ENCODE assay signal across 12 cellular contexts in genomic region chr3:197308591-197308990, GRCh38. TPM values are rescaled to one million over a fixed set of nuclear protein-coding genes. Genes with fewer than 3 reads are reported as not detected.
DNase-seq lines count a peak whose midpoint lies in the region; ATAC-seq, FAIRE-seq and TF ChIP-seq lines count a peak whose summit lies in the region.
"Had no signal": no experiment of that assay in that cellular context is flagged by ENCODE, and none has a peak within 500 bp of the region (broad histone marks: within the 10 kb centered on the region; RNA-seq: fewer than 3 reads in every experiment).

No MANE protein-coding gene starts in this region.

- H3K27me3 Mint-ChIP-seq in osteocyte (ENCODE audit: unreplicated experiment) (no peaks in the 10 kb centered on the region), endothelial cell (ENCODE audit: unreplicated experiment) (peaks cover 2% of the 10 kb centered on the region)

- H2AFZ ChIP-seq in PC-9 (peak overlapping the region; percentile 19; the same call in 1 of the 2 replicates), H1 (ENCODE audit: low read length) (peak overlapping the region; percentile 41; the same call in 1 of the 2 replicates)

- no peak overlapping the region for H4K8ac ChIP-seq in H1 (ENCODE audit: extremely low read depth, insufficient read depth, low read length)

- no peaks in the 10 kb centered on the region for H3K36me3 ChIP-seq in PC-9 (ENCODE audit: low read depth)
- no peaks in the 10 kb centered on the region for H3K36me3 ChIP-seq in H1 (ENCODE audit: control insufficient read depth in 2 of 4, insufficient read depth in 4 of 4, low read length in 3 of 4)
- H3K36me3 ChIP-seq: ascending aorta, lower lobe of right lung had no signal

- H2BK15ac ChIP-seq in H1 (ENCODE audit: low read length): no peak overlapping the region

- no peak overlapping the region for H3K18ac ChIP-seq in H1 (ENCODE audit: extremely low read depth, low read length)

- H3K14ac ChIP-seq in H1 (ENCODE audit: insufficient read length): no peak overlapping the region

- H3K9ac ChIP-seq in H1 (replicated peaks in 1 of 4; ENCODE audit: extremely low read depth in 1 of 4, low read depth in 3 of 4, low read length in 3 of 4): no peak overlapping the region

- no peak overlapping the region for H4K91ac ChIP-seq in H1 (replicated peaks; ENCODE audit: insufficient read length, low read length)

- no peak overlapping the region for H2BK12ac ChIP-seq in H1 (ENCODE audit: low read depth, low read length)

- H3K27me3 ChIP-seq in PC-9 (ENCODE audit: insufficient read depth, low read depth) (no peaks in the 10 kb centered on the region), H1 (replicated peaks in 1 of 4; ENCODE audit: control insufficient read depth in 3 of 4, extremely low read depth in 1 of 4, insufficient read depth in 3 of 4, low read length in 3 of 4) (no peaks in the 10 kb centered on the region)
- H3K27me3 ChIP-seq: ascending aorta had no signal

- H4K20me1 ChIP-seq in PC-9 (ENCODE audit: insufficient read depth): no peaks in the 10 kb centered on the region
- no peaks in the 10 kb centered on the region for H4K20me1 ChIP-seq in H1 (replicated peaks in 1 of 2; ENCODE audit: control insufficient read depth in 1 of 2, insufficient read depth in 2 of 2, low read length in 2 of 2)

- CTCF ChIA-PET in PC-9 (lab: Charles Lee): no interaction called here
- CTCF ChIA-PET in H1 (lab: Charles Lee; ENCODE audit: partially characterized antibody): no interaction called here

- peak overlapping the region; percentile 9 for H3K4me3 Mint-ChIP-seq in osteocyte (ENCODE audit: unreplicated experiment)
- H3K4me3 Mint-ChIP-seq in endothelial cell (ENCODE audit: unreplicated experiment): no peak overlapping the region
- H3K4me3 Mint-ChIP-seq: T-helper 2 cell treated with Interferon-gamma antibody and Interleukin-4, amounts not matched to agents 5 μg/mL and 100 μg/mL, for 36 hours had no signal

- no peaks in the 10 kb centered on the region for H3K79me1 ChIP-seq in H1 (ENCODE audit: low read depth, low read length)

- H3K27ac ChIP-seq in PC-9 (peak overlapping the region; percentile 88), H1 (ENCODE audit: low read depth, low read length) (no peak overlapping the region)
- H3K27ac ChIP-seq: lower lobe of right lung had no signal

- H3K27ac Mint-ChIP-seq in osteocyte (ENCODE audit: unreplicated experiment): peak overlapping the region; percentile 98
- H3K27ac Mint-ChIP-seq in endothelial cell (ENCODE audit: unreplicated experiment): no peak overlapping the region
- H3K27ac Mint-ChIP-seq: T-helper 2 cell treated with Interferon-gamma antibody and Interleukin-4, amounts not matched to agents 5 μg/mL and 100 μg/mL, for 36 hours had no signal

- no peak overlapping the region for H3K23ac ChIP-seq in H1 (ENCODE audit: insufficient read length)

- H3K4ac ChIP-seq in H1 (replicated peaks; ENCODE audit: insufficient read length, low read depth, low read length): no peak overlapping the region

- TF ChIP-seq EP300 in H1 (IDR thresholded peaks at IDR 0.05; ENCODE audit: borderline replicate concordance in 1 of 2, low read depth in 2 of 2, low read length in 2 of 2): no peak

- H3K36me3 Mint-ChIP-seq in osteocyte (ENCODE audit: unreplicated experiment) (peaks cover 3% of the 10 kb centered on the region), endothelial cell (ENCODE audit: low read depth, unreplicated experiment) (no peaks in the 10 kb centered on the region)

- H3K9me2 ChIP-seq in PC-9 (ENCODE audit: insufficient read depth): no peaks in the 10 kb centered on the region

- FAIRE-seq in H1 (lab: Jason Lieb, UNC): no peak
- FAIRE-seq: D721Med had no signal

- ATAC-seq in GM21717 (IDR thresholded peaks at IDR 0.05; ENCODE audit: unreplicated experiment): no peak
- ATAC-seq: lower lobe of right lung had no signal

- H2BK20ac ChIP-seq in H1 (ENCODE audit: low read length): no peak overlapping the region

- no peak overlapping the region for H3K56ac ChIP-seq in H1 (replicated peaks; ENCODE audit: insufficient read length, low read depth, low read length)

- H3K23me2 ChIP-seq in H1 (ENCODE audit: low read depth, low read length): no peaks in the 10 kb centered on the region

- TF ChIP-seq CTCF in PC-9 (conservative IDR thresholded peaks at IDR 0.05): no peak
- TF ChIP-seq CTCF in H1 (IDR thresholded peaks at IDR 0.05; ENCODE audit: control extremely low read depth in 1 of 3, insufficient read depth in 1 of 3, low read depth in 1 of 3, low read length in 3 of 3): no peak
- TF ChIP-seq CTCF in osteocyte (IDR thresholded peaks at IDR 0.05): no peak
- no peak for TF ChIP-seq CTCF in endothelial cell (IDR thresholded peaks at IDR 0.05; ENCODE audit: unreplicated experiment)
- no peak for TF ChIP-seq CTCF in GM20000 (IDR thresholded peaks at IDR 0.05; ENCODE audit: extremely low read depth, missing control alignments)

- H3K9me3 Mint-ChIP-seq in osteocyte (ENCODE audit: unreplicated experiment) (peaks cover 5% of the 10 kb centered on the region), endothelial cell (ENCODE audit: unreplicated experiment) (no peaks in the 10 kb centered on the region)
- H3K9me3 Mint-ChIP-seq: T-helper 2 cell treated with Interferon-gamma antibody and Interleukin-4, amounts not matched to agents 5 μg/mL and 100 μg/mL, for 36 hours had no signal

- no peak overlapping the region for H4K5ac ChIP-seq in H1 (ENCODE audit: insufficient read length, low read depth, low read length)

- no peak for TF ChIP-seq POLR2A in H1 (IDR thresholded peaks at IDR 0.05; ENCODE audit: control extremely low read depth in 1 of 2, low read depth in 2 of 2, low read length in 2 of 2)

- H3K4me1 ChIP-seq in PC-9 (replicated peaks; ENCODE audit: insufficient read depth) (peaks cover 75% of the 10 kb centered on the region), H1 (replicated peaks in 1 of 4; ENCODE audit: control insufficient read depth in 3 of 4, insufficient read depth in 4 of 4, low read length in 3 of 4) (peaks cover 0 to 7% (median 4%) of the 10 kb centered on the region in 4 experiments; a peak in 4 of 7 replicates)

- no TSS peak for BruUV-seq in PC-9 (replicated peaks; lab: Mats Ljungman, UMichigan)

- H3K4me2 ChIP-seq in PC-9 (peak overlapping the region; percentile 69), H1 (ENCODE audit: insufficient read depth in 1 of 2, low read depth in 2 of 2, low read length in 2 of 2) (no peak overlapping the region)

- peak overlapping the region; percentile 34; the same call in 1 of the 2 replicates for H3K4me3 ChIP-seq in PC-9
- H3K4me3 ChIP-seq in H1 (ENCODE audit: extremely low read depth in 1 of 4, insufficient read depth in 2 of 4, low read depth in 3 of 4, low read length in 4 of 4): no peak overlapping the region
- H3K4me3 ChIP-seq: lower lobe of right lung had no signal

- DNase-seq in Daoy (ENCODE audit: low read depth) (peak; percentile 62), PC-9 (no peak), H1 (ENCODE audit: low read depth in 1 of 2, low spot score in 2 of 2) (no peak), osteocyte (ENCODE audit: extremely low spot score, unreplicated experiment) (no peak), endothelial cell (ENCODE audit: low spot score) (no peak), globus pallidus (ENCODE audit: low spot score) (no peak), GM20000 (ENCODE audit: low spot score) (no peak)
- DNase-seq: lower lobe of right lung had no signal

- H3F3A ChIP-seq in PC-9 (ENCODE audit: insufficient read depth, low read depth): peaks cover 54% of the 10 kb centered on the region

- H3K4me1 Mint-ChIP-seq in osteocyte (ENCODE audit: unreplicated experiment) (peaks cover 61% of the 10 kb centered on the region), endothelial cell (ENCODE audit: unreplicated experiment) (peaks cover 11% of the 10 kb centered on the region)

- POLR2A ChIA-PET in PC-9 (lab: Charles Lee; ENCODE audit: unreplicated experiment) (interaction anchor here (0.6 kb wide), 1 partner anchor 569 kb away, joined by 12 read pairs; the partner anchor contains the start of gene PAK2), H1 (lab: Charles Lee; ENCODE audit: partially characterized antibody) (no interaction called here)

- no peak overlapping the region for H2BK5ac ChIP-seq in H1 (ENCODE audit: low read depth, low read length)

- intact Hi-C loops in PC-9 (cut with micrococcal nuclease; ENCODE audit: unreplicated experiment): no loop called here

- no peak for TF ChIP-seq RAD21 in H1 (IDR thresholded peaks at IDR 0.05 in 1 of 2, conservative IDR thresholded peaks at IDR 0.05 in 1 of 2; ENCODE audit: low read depth in 2 of 2, low read length in 2 of 2)

- no peak overlapping the region for H2BK120ac ChIP-seq in H1 (replicated peaks; ENCODE audit: low read depth, low read length)

- no peaks in the 10 kb centered on the region for H3K79me2 ChIP-seq in PC-9 (ENCODE audit: low read depth)
- H3K79me2 ChIP-seq in H1 (ENCODE audit: control insufficient read depth in 1 of 2, insufficient read depth in 2 of 2, low read length in 2 of 2): no peaks in the 10 kb centered on the region

- no peak overlapping the region for H2AK5ac ChIP-seq in H1 (ENCODE audit: low read depth, low read length)

- 83% methylated on average over 3 of the region's 3 CpGs; no CpG with 5 or more reads in 1 of the 2 experiments for WGBS in H1 (ENCODE audit: extremely low coverage in 1 of 2, insufficient coverage in 1 of 2, insufficient read length in 1 of 2, insufficient replicate concordance in 2 of 2, low coverage in 1 of 2, low lambda C conversion rate in 2 of 2, missing lambda C conversion rate in 1 of 2), 2 experiments

- H3K9me3 ChIP-seq in PC-9 (ENCODE audit: insufficient read depth, low read depth) (peaks cover 5% of the 10 kb centered on the region), H1 (ENCODE audit: insufficient read depth in 2 of 2, low read depth in 1 of 2, low read length in 1 of 2) (no peaks in the 10 kb centered on the region)
- H3K9me3 ChIP-seq: ascending aorta, lower lobe of right lung had no signal

TF ChIP-seq in H1, 55 proteins besides CTCF, POLR2A, EP300 and RAD21 (continues in another document):
- TF ChIP-seq CBX8 (IDR thresholded peaks at IDR 0.05; ENCODE audit: borderline replicate concordance, low read depth, low read length): no peak
- no peak for TF ChIP-seq RFX5 (IDR thresholded peaks at IDR 0.05; ENCODE audit: borderline replicate concordance, low read depth, low read length)
- TF ChIP-seq NRF1 (IDR thresholded peaks at IDR 0.05; ENCODE audit: low read depth, low read length): no peak

RNA-seq across cellular contexts. Expression of gene DLG1, which starts 10.2 kb away (rescaled TPM):
- 69.6 and 111 TPM in 2 replicates for total RNA-seq in Daoy (2014; rRNA removed; shearing (Covaris generic))
- total RNA-seq in PC-9 (2021): 193 and 201 TPM in 2 replicates
- 74.9 and 78.8 TPM in 2 replicates for total RNA-seq in H1 (2021; fragmentation: NEBNext Ultra II Directional; extraction: Animal tissue kit (Norgen Biotek cat#: 25700))
- polyA plus RNA-seq in H1 (2011; rRNA removed): 10.5 and 13.4 TPM in 2 replicates
- 61.9 TPM for polyA plus RNA-seq in H1 (2011; cell fraction: cytosol; rRNA removed)
- 21.7 TPM for polyA plus RNA-seq in H1 (2011; cell fraction: nucleus; rRNA removed)
- polyA plus RNA-seq in H1 (2012, experiment 1 of 2): 29.0 to 50.3 TPM (median 32.2 TPM) in 4 replicates
- polyA plus RNA-seq in H1 (2012, experiment 2 of 2): 2.5 TPM
- polyA plus RNA-seq in H1 (2013, experiment 1 of 2): 34.3 TPM
- polyA plus RNA-seq in H1 (2013, experiment 2 of 2): 30.6 TPM
- polyA minus RNA-seq in H1 (2011; rRNA and poly(A)+ RNA removed): 60.0 and 72.1 TPM in 2 replicates
- 44.3 TPM for polyA minus RNA-seq in H1 (2011; cell fraction: cytosol; rRNA and poly(A)+ RNA removed)
- 167 TPM for polyA minus RNA-seq in H1 (2011; cell fraction: nucleus; rRNA and poly(A)+ RNA removed)
- 168 and 171 TPM in 2 replicates for total RNA-seq in osteocyte
- total RNA-seq in endothelial cell (ENCODE audit: unreplicated experiment): 75.5 TPM
